ENCODE assay signal across 15 cellular contexts in the genomic region with DNA sequence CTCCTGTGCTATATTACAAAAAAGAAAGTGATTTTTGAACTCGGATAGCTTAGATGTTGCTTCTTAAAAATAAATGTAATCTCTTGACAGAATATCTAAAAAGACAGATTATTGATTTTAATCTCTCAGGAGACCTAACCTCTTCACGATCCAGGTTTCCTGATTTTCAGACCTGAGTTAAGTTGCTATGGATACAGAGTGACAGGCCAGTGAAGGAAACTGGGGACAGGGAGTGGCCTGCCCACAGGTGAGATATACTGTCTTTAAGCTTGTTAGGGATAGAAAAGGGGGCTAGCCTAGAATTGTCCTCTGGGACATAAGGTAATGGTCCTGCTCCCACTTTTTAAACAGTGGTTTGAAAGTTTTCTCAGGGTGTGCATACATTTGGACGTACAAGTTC.
DNase-seq lines count a peak whose midpoint lies in the region; ATAC-seq and TF ChIP-seq lines count a peak whose summit lies in the region.
"Had no signal": no experiment of that assay in that cellular context is flagged by ENCODE, and none has a peak within 500 bp of the region (broad histone marks: within the 10 kb centered on the region; RNA-seq: fewer than 3 reads in every experiment).

No MANE protein-coding gene starts in this region.

- no peak for DNase-seq in activated T-cell treated with anti-CD3 and anti-CD28 coated beads, Interleukin-2, amount 50 U/mL, for 72 hours
- no peak for DNase-seq in activated T-cell treated with anti-CD3 and anti-CD28 coated beads, Interleukin-2, amount 50 U/mL, for 4 hours
- DNase-seq in ascending aorta (ENCODE audit: low spot score in 2 of 2) (no peak), mesothelial cell of epicardium (ENCODE audit: low spot score in 2 of 2, unreplicated experiment in 2 of 2) (no peak), tibial artery (no peak), middle frontal gyrus (ENCODE audit: extremely low spot score, low spot score) (no peak), NCI-H2227 (lab: John Stamatoyannopoulos, UW; ENCODE audit: unreplicated experiment) (no peak)
- DNase-seq in stimulated activated naive CD4-positive, alpha-beta T cell treated with Interleukin-2 at 50 U/mL for 16 hours (lab: John Stamatoyannopoulos, UW): no peak
- DNase-seq: amniotic stem cell, DMS153, NCI-H1105, NCI-H446 treated with DMSO at 0.1 percent for 48 hours, SHP77 had no signal

- H3K27ac Mint-ChIP-seq in activated T-cell treated with anti-CD3 and anti-CD28 coated beads, Interleukin-2, amount 50 U/mL, for 72 hours: no peak overlapping the region
- H3K27ac Mint-ChIP-seq in mesothelial cell of epicardium: peak overlapping the region; percentile 98

- H3K27ac ChIP-seq in ascending aorta (peak overlapping the region; percentile 97), tibial artery (peak overlapping the region; percentile 99)

- ATAC-seq in activated T-cell treated with anti-CD3 and anti-CD28 coated beads, Interleukin-2, amount 50 U/mL, for 72 hours (replicated peaks in 1 of 2): no peak
- no peak for ATAC-seq in activated T-cell treated with anti-CD3 and anti-CD28 coated beads, Interleukin-2, amount 50 U/mL, for 4 hours

- H3K27me3 ChIP-seq in ascending aorta (no peaks in the 10 kb centered on the region), tibial artery (no peaks in the 10 kb centered on the region)
- H3K27me3 ChIP-seq: suprapubic skin had no signal

- intact Hi-C loops in ascending aorta (cut with DNase I): loop anchor here (1.0 to 10.0 kb wide), 6 partner anchors 412 to 1234 kb away; a partner anchor contains a TSS
- intact Hi-C loops in tibial artery (cut with DNase I; ENCODE audit: low total_unique reads): no loop called here

- H3K4me1 Mint-ChIP-seq in activated T-cell treated with anti-CD3 and anti-CD28 coated beads, Interleukin-2, amount 50 U/mL, for 72 hours (ENCODE audit: low read depth): peaks cover 74% of the 10 kb centered on the region
- H3K4me1 Mint-ChIP-seq in activated T-cell treated with anti-CD3 and anti-CD28 coated beads, Interleukin-2, amount 50 U/mL, for 4 hours (ENCODE audit: low read depth): peaks cover 37% of the 10 kb centered on the region
- peaks cover 46% of the 10 kb centered on the region for H3K4me1 Mint-ChIP-seq in mesothelial cell of epicardium

- H3K9me3 Mint-ChIP-seq in activated T-cell treated with anti-CD3 and anti-CD28 coated beads, Interleukin-2, amount 50 U/mL, for 72 hours: peaks cover 1 to 9% of the 10 kb centered on the region in 2 donors
- no peaks in the 10 kb centered on the region for H3K9me3 Mint-ChIP-seq in activated T-cell treated with anti-CD3 and anti-CD28 coated beads, Interleukin-2, amount 50 U/mL, for 4 hours
- no peaks in the 10 kb centered on the region for H3K9me3 Mint-ChIP-seq in mesothelial cell of epicardium

- H3K4me3 ChIP-seq in ascending aorta (peak overlapping the region in 1 of 2 donors; percentile 17), tibial artery (peak overlapping the region in 1 of 2 donors; percentile 9)
- H3K4me3 ChIP-seq: lung, suprapubic skin had no signal

- H3K4me1 ChIP-seq in ascending aorta (peaks cover 12 to 30% of the 10 kb centered on the region in 2 donors), tibial artery (peaks cover 0 to 48% (median 37%) of the 10 kb centered on the region in 4 donors)

- no peak for TF ChIP-seq CTCF in ascending aorta (IDR thresholded peaks at IDR 0.05)
- no peak for TF ChIP-seq CTCF in mesothelial cell of epicardium (IDR thresholded peaks at IDR 0.05; ENCODE audit: unreplicated experiment)
- no peak for TF ChIP-seq CTCF in tibial artery (IDR thresholded peaks at IDR 0.05)

- H3K36me3 ChIP-seq in ascending aorta: no peaks in the 10 kb centered on the region
- H3K36me3 ChIP-seq in tibial artery: no peaks in the 10 kb centered on the region
- H3K36me3 ChIP-seq: suprapubic skin had no signal

- H3K36me3 Mint-ChIP-seq in activated T-cell treated with anti-CD3 and anti-CD28 coated beads, Interleukin-2, amount 50 U/mL, for 72 hours (ENCODE audit: insufficient read depth in 2 of 2): peaks cover 0 to 2% of the 10 kb centered on the region in 2 donors
- H3K36me3 Mint-ChIP-seq in activated T-cell treated with anti-CD3 and anti-CD28 coated beads, Interleukin-2, amount 50 U/mL, for 4 hours (ENCODE audit: insufficient read depth): no peaks in the 10 kb centered on the region
- no peaks in the 10 kb centered on the region for H3K36me3 Mint-ChIP-seq in mesothelial cell of epicardium

- no peaks in the 10 kb centered on the region for H3K9me3 ChIP-seq in ascending aorta
- no peaks in the 10 kb centered on the region for H3K9me3 ChIP-seq in tibial artery
- H3K9me3 ChIP-seq: suprapubic skin had no signal

- peak overlapping the region; percentile 5 to 26 for H3K4me3 Mint-ChIP-seq in activated T-cell treated with anti-CD3 and anti-CD28 coated beads, Interleukin-2, amount 50 U/mL, for 72 hours
- H3K4me3 Mint-ChIP-seq in activated T-cell treated with anti-CD3 and anti-CD28 coated beads, Interleukin-2, amount 50 U/mL, for 4 hours: no peak overlapping the region
- no peak overlapping the region for H3K4me3 Mint-ChIP-seq in mesothelial cell of epicardium

- no peaks in the 10 kb centered on the region for H3K27me3 Mint-ChIP-seq in activated T-cell treated with anti-CD3 and anti-CD28 coated beads, Interleukin-2, amount 50 U/mL, for 72 hours (ENCODE audit: low read depth)
- H3K27me3 Mint-ChIP-seq in activated T-cell treated with anti-CD3 and anti-CD28 coated beads, Interleukin-2, amount 50 U/mL, for 4 hours (ENCODE audit: low read depth): no peaks in the 10 kb centered on the region
- H3K27me3 Mint-ChIP-seq in mesothelial cell of epicardium (ENCODE audit: low read depth): no peaks in the 10 kb centered on the region

Comparison
In these comparisons a context has a peak if more than half of its experiments do, and no peak if none do; other contexts are left out.
1. H3K4me3 Mint-ChIP-seq: peak in activated T-cell treated with anti-CD3 and anti-CD28 coated beads, Interleukin-2, amount 50 U/mL, for 72 hours (2 of 2); none in activated T-cell treated with anti-CD3 and anti-CD28 coated beads, Interleukin-2, amount 50 U/mL, for 4 hours (single experiment) and mesothelial cell of epicardium (single experiment).